Comparison of ENCODE assay signal across 2 cellular contexts in the genomic region with DNA sequence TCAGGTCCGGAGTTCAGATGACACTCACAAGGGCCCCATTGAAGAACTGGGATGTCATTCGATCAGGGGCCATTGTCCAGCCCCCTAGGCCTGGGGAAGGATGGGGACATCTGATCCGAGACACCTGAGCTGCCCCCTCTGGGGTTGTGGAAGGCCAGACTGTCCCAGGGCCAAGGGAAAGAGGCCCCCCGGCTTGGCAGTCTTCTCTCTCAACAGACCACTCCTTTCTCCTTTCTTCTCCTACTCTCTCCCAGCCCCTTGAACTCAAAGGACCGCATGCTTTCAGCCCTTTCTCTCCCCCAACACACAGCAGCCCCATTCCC.
TF ChIP-seq lines count a peak whose summit lies in the region.

No MANE protein-coding gene starts in this region.

TF ChIP-seq in HEK293, 187 proteins besides CTCF, POLR2A, EP300 and RAD21:
- TF ChIP-seq GLIS1 (tag by site-specific recombination; IDR thresholded peaks at IDR 0.05) (peak; percentile 36; the same call in 1 of the 2 replicates), ZNF792 (tag by site-specific recombination; IDR thresholded peaks at IDR 0.05) (no peak), ZNF114 (tag by site-specific recombination; IDR thresholded peaks at IDR 0.05) (no peak), PRDM1 (tag by site-specific recombination; IDR thresholded peaks at IDR 0.05) (peak; percentile 82)
- TF ChIP-seq, protein P1, sequence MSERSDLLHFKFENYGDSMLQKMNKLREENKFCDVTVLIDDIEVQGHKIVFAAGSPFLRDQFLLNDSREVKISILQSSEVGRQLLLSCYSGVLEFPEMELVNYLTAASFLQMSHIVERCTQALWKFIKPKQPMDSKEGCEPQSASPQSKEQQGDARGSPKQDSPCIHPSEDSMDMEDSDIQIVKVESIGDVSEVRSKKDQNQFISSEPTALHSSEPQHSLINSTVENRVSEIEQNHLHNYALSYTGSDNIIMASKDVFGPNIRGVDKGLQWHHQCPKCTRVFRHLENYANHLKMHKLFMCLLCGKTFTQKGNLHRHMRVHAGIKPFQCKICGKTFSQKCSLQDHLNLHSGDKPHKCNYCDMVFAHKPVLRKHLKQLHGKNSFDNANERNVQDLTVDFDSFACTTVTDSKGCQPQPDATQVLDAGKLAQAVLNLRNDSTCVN (tag by site-specific recombination; optimal IDR thresholded peaks at IDR 0.05): no peak

TF ChIP-seq in HepG2, 621 proteins besides CTCF, POLR2A, EP300 and RAD21:
- TF ChIP-seq, protein P2, sequence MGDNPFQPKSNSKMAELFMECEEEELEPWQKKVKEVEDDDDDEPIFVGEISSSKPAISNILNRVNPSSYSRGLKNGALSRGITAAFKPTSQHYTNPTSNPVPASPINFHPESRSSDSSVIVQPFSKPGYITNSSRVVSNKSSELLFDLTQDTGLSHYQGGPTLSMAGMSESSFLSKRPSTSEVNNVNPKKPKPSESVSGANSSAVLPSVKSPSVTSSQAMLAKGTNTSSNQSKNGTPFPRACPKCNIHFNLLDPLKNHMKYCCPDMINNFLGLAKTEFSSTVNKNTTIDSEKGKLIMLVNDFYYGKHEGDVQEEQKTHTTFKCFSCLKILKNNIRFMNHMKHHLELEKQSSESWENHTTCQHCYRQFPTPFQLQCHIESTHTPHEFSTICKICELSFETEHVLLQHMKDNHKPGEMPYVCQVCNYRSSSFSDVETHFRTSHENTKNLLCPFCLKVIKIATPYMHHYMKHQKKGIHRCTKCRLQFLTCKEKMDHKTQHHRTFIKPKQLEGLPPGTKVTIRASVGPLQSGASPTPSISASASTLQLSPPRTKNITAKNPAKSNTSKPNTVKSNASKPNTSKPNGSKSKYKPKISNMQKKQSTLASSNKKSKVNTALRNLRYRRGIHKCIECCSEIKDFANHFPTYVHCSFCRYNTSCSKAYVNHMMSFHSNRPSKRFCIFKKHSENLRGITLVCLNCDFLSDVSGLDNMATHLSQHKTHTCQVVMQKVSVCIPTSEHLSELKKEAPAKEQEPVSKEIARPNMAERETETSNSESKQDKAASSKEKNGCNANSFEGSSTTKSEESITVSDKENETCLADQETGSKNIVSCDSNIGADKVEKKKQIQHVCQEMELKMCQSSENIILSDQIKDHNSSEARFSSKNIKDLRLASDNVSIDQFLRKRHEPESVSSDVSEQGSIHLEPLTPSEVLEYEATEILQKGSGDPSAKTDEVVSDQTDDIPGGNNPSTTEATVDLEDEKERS (CRISPR knock-in tag; IDR thresholded peaks at IDR 0.05): 0 out of 2 replicates have a peak, but pooled peaks have one; percentile 44
- no peak for TF ChIP-seq SMAD1 (CRISPR knock-in tag; IDR thresholded peaks at IDR 0.05; ENCODE audit: borderline replicate concordance, low read depth)
- TF ChIP-seq MBD4 (IDR thresholded peaks at IDR 0.05; ENCODE audit: borderline replicate concordance, low read length): no peak
- TF ChIP-seq SNAPC2 (CRISPR knock-in tag; IDR thresholded peaks at IDR 0.05): no peak
- TF ChIP-seq GLI4 (CRISPR knock-in tag; IDR thresholded peaks at IDR 0.05; ENCODE audit: borderline replicate concordance): 0 out of 2 replicates have a peak, but pooled peaks have one; percentile 40
- TF ChIP-seq, protein P3, sequence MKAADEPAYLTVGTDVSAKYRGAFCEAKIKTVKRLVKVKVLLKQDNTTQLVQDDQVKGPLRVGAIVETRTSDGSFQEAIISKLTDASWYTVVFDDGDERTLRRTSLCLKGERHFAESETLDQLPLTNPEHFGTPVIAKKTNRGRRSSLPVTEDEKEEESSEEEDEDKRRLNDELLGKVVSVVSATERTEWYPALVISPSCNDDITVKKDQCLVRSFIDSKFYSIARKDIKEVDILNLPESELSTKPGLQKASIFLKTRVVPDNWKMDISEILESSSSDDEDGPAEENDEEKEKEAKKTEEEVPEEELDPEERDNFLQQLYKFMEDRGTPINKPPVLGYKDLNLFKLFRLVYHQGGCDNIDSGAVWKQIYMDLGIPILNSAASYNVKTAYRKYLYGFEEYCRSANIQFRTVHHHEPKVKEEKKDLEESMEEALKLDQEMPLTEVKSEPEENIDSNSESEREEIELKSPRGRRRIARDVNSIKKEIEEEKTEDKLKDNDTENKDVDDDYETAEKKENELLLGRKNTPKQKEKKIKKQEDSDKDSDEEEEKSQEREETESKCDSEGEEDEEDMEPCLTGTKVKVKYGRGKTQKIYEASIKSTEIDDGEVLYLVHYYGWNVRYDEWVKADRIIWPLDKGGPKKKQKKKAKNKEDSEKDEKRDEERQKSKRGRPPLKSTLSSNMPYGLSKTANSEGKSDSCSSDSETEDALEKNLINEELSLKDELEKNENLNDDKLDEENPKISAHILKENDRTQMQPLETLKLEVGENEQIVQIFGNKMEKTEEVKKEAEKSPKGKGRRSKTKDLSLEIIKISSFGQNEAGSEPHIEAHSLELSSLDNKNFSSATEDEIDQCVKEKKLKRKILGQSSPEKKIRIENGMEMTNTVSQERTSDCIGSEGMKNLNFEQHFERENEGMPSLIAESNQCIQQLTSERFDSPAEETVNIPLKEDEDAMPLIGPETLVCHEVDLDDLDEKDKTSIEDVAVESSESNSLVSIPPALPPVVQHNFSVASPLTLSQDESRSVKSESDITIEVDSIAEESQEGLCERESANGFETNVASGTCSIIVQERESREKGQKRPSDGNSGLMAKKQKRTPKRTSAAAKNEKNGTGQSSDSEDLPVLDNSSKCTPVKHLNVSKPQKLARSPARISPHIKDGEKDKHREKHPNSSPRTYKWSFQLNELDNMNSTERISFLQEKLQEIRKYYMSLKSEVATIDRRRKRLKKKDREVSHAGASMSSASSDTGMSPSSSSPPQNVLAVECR (CRISPR knock-in tag; IDR thresholded peaks at IDR 0.05; ENCODE audit: borderline replicate concordance): peak; percentile 54; the same call in 1 of the 2 replicates
- TF ChIP-seq SIX4 (CRISPR knock-in tag; IDR thresholded peaks at IDR 0.05): peak; percentile 67
- 0 out of 2 replicates have a peak, but pooled peaks have one; percentile 13 for TF ChIP-seq HDAC1 (CRISPR knock-in tag; IDR thresholded peaks at IDR 0.05)
- TF ChIP-seq ZNF33A (CRISPR knock-in tag; IDR thresholded peaks at IDR 0.05; ENCODE audit: borderline replicate concordance): no peak
- TF ChIP-seq LCORL (IDR thresholded peaks at IDR 0.05): no peak
- TF ChIP-seq LCORL (CRISPR knock-in tag; IDR thresholded peaks at IDR 0.05): peak; percentile 40; the same call in 1 of the 2 replicates
- 0 out of 2 replicates have a peak, but pooled peaks have one; percentile 29 for TF ChIP-seq ZNF589 (CRISPR knock-in tag; conservative IDR thresholded peaks at IDR 0.05)
- TF ChIP-seq TAF1 (CRISPR knock-in tag; IDR thresholded peaks at IDR 0.05): 0 out of 2 replicates have a peak, but pooled peaks have one; percentile 11
- TF ChIP-seq SAP130 (CRISPR knock-in tag; IDR thresholded peaks at IDR 0.05; ENCODE audit: low read depth): peak; percentile 40; the same call in 1 of the 2 replicates
- TF ChIP-seq KMT2B (CRISPR knock-in tag; IDR thresholded peaks at IDR 0.05): peak; percentile 20; the same call in 1 of the 2 replicates
- TF ChIP-seq ZBTB7B (CRISPR knock-in tag; IDR thresholded peaks at IDR 0.05): peak; percentile 62; the same call in 1 of the 2 replicates
- TF ChIP-seq ZNF460 (CRISPR knock-in tag; IDR thresholded peaks at IDR 0.05; ENCODE audit: borderline replicate concordance): no peak
- TF ChIP-seq HDAC2 (CRISPR knock-in tag; IDR thresholded peaks at IDR 0.05): 0 out of 2 replicates have a peak, but pooled peaks have one; percentile 11
- TF ChIP-seq, protein P4, sequence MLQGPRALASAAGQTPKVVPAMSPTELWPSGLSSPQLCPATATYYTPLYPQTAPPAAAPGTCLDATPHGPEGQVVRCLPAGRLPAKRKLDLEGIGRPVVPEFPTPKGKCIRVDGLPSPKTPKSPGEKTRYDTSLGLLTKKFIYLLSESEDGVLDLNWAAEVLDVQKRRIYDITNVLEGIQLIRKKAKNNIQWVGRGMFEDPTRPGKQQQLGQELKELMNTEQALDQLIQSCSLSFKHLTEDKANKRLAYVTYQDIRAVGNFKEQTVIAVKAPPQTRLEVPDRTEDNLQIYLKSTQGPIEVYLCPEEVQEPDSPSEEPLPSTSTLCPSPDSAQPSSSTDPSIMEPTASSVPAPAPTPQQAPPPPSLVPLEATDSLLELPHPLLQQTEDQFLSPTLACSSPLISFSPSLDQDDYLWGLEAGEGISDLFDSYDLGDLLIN (CRISPR knock-in tag; IDR thresholded peaks at IDR 0.05; ENCODE audit: borderline replicate concordance): no peak
- no peak for TF ChIP-seq ZNF20 (CRISPR knock-in tag; IDR thresholded peaks at IDR 0.05)
- TF ChIP-seq ZNF337 (CRISPR knock-in tag; IDR thresholded peaks at IDR 0.05; ENCODE audit: borderline replicate concordance, low read depth): peak; percentile 77; the same call in 1 of the 2 replicates
- TF ChIP-seq, protein P5, sequence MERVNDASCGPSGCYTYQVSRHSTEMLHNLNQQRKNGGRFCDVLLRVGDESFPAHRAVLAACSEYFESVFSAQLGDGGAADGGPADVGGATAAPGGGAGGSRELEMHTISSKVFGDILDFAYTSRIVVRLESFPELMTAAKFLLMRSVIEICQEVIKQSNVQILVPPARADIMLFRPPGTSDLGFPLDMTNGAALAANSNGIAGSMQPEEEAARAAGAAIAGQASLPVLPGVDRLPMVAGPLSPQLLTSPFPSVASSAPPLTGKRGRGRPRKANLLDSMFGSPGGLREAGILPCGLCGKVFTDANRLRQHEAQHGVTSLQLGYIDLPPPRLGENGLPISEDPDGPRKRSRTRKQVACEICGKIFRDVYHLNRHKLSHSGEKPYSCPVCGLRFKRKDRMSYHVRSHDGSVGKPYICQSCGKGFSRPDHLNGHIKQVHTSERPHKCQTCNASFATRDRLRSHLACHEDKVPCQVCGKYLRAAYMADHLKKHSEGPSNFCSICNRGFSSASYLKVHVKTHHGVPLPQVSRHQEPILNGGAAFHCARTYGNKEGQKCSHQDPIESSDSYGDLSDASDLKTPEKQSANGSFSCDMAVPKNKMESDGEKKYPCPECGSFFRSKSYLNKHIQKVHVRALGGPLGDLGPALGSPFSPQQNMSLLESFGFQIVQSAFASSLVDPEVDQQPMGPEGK (CRISPR knock-in tag; IDR thresholded peaks at IDR 0.05): peak; percentile 80
- TF ChIP-seq, protein P6, sequence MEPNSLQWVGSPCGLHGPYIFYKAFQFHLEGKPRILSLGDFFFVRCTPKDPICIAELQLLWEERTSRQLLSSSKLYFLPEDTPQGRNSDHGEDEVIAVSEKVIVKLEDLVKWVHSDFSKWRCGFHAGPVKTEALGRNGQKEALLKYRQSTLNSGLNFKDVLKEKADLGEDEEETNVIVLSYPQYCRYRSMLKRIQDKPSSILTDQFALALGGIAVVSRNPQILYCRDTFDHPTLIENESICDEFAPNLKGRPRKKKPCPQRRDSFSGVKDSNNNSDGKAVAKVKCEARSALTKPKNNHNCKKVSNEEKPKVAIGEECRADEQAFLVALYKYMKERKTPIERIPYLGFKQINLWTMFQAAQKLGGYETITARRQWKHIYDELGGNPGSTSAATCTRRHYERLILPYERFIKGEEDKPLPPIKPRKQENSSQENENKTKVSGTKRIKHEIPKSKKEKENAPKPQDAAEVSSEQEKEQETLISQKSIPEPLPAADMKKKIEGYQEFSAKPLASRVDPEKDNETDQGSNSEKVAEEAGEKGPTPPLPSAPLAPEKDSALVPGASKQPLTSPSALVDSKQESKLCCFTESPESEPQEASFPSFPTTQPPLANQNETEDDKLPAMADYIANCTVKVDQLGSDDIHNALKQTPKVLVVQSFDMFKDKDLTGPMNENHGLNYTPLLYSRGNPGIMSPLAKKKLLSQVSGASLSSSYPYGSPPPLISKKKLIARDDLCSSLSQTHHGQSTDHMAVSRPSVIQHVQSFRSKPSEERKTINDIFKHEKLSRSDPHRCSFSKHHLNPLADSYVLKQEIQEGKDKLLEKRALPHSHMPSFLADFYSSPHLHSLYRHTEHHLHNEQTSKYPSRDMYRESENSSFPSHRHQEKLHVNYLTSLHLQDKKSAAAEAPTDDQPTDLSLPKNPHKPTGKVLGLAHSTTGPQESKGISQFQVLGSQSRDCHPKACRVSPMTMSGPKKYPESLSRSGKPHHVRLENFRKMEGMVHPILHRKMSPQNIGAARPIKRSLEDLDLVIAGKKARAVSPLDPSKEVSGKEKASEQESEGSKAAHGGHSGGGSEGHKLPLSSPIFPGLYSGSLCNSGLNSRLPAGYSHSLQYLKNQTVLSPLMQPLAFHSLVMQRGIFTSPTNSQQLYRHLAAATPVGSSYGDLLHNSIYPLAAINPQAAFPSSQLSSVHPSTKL (CRISPR knock-in tag; IDR thresholded peaks at IDR 0.05): 0 out of 2 replicates have a peak, but pooled peaks have one; percentile 11
- no peak for TF ChIP-seq SNRNP70 (IDR thresholded peaks at IDR 0.05; ENCODE audit: low read depth, low read length)
- TF ChIP-seq ADNP (CRISPR knock-in tag; IDR thresholded peaks at IDR 0.05): no peak
